In genomic region chr11:47948137-47948536, GRCh38 we compare ENCODE assay signal across 16 cellular contexts. TPM values are rescaled to one million over a fixed set of nuclear protein-coding genes. Genes with fewer than 3 reads are reported as not detected.
DNase-seq lines count a peak whose midpoint lies in the region; ATAC-seq, FAIRE-seq and TF ChIP-seq lines count a peak whose summit lies in the region.
"Had no signal": no experiment of that assay in that cellular context is flagged by ENCODE, and none has a peak within 500 bp of the region (broad histone marks: within the 10 kb centered on the region; RNA-seq: fewer than 3 reads in every experiment).

No MANE protein-coding gene starts in this region.

- no peaks in the 10 kb centered on the region for H3K27me3 ChIP-seq in CD4-positive, alpha-beta T cell (ENCODE audit: control insufficient read depth, insufficient read depth, low read length)
- H3K27me3 ChIP-seq: stomach had no signal

- no peak overlapping the region for H3K27ac ChIP-seq in CD4-positive, alpha-beta T cell (ENCODE audit: low read depth, low read length)
- peak overlapping the region; percentile 83; the same call in 1 of the 2 replicates for H3K27ac ChIP-seq in RWPE1

- no peak for FAIRE-seq in HTR-8/SVneo (lab: Jason Lieb, UNC)
- FAIRE-seq: H54 had no signal

- DNase-seq in AG20443 (ENCODE audit: low spot score) (peak; percentile 32), RWPE1 (ENCODE audit: low spot score) (no peak), islet precursor cell (peak; percentile 67), HTR-8/SVneo (ENCODE audit: insufficient read length, low spot score) (no peak)
- no peak for DNase-seq in CD4-positive, alpha-beta T cell
- DNase-seq: activated CD8-positive, alpha-beta memory T cell treated with anti-CD3 and anti-CD28 coated beads, Interleukin-2, amount 50 U/mL, for 48 hours; Caco-2; left colon; NCI-H187; NCI-H526 treated with DMSO at 0.1 percent for 48 hours; nephron progenitor cell; stomach had no signal

- no peaks in the 10 kb centered on the region for H3K27me3 Mint-ChIP-seq in CD4-positive, alpha-beta T cell

- no peak for ATAC-seq in CD4-positive, alpha-beta T cell (ENCODE audit: poor library complexity)
- ATAC-seq in HG03460 (IDR thresholded peaks at IDR 0.05; ENCODE audit: unreplicated experiment): no peak
- no peak for ATAC-seq in GM21619 (IDR thresholded peaks at IDR 0.05; ENCODE audit: unreplicated experiment)
- no peak for ATAC-seq in HG03442 (IDR thresholded peaks at IDR 0.05; ENCODE audit: unreplicated experiment)
- ATAC-seq: left colon had no signal

- H3K4me3 Mint-ChIP-seq in CD4-positive, alpha-beta T cell: no peak overlapping the region
- H3K4me3 Mint-ChIP-seq: nephron progenitor cell had no signal

- no peaks in the 10 kb centered on the region for H3K9me3 Mint-ChIP-seq in CD4-positive, alpha-beta T cell
- H3K9me3 Mint-ChIP-seq: nephron progenitor cell had no signal

- intact Hi-C loops in CD4-positive, alpha-beta T cell (cut with DNase I, micrococcal nuclease): no loop called here

- CTCF ChIA-PET in CD4-positive, alpha-beta T cell (lab: Charles Lee): interaction anchor here (2.0 kb wide), 1 partner anchor 14 kb away, joined by 4 read pairs; no protein-coding TSS in a partner anchor
- CTCF ChIA-PET in RWPE1 (lab: Yijun Ruan, JAX): interaction anchor here (0.7 kb wide), 1 partner anchor 1972 kb away, joined by 3 read pairs; no protein-coding TSS in a partner anchor

- no peaks in the 10 kb centered on the region for H3K9me3 ChIP-seq in CD4-positive, alpha-beta T cell (ENCODE audit: control insufficient read depth, low read length)
- H3K9me3 ChIP-seq: Caco-2, stomach had no signal

- H3K36me3 Mint-ChIP-seq in CD4-positive, alpha-beta T cell (ENCODE audit: low read depth): no peaks in the 10 kb centered on the region

- POLR2A ChIA-PET in CD4-positive, alpha-beta T cell (lab: Charles Lee): no interaction called here
- POLR2A ChIA-PET in RWPE1 (lab: Yijun Ruan, JAX; ENCODE audit: low non-redundant PET): no interaction called here

- H3K27ac Mint-ChIP-seq in CD4-positive, alpha-beta T cell: peak overlapping the region; percentile 42
- H3K27ac Mint-ChIP-seq: nephron progenitor cell had no signal

- TF ChIP-seq CTCF in CD4-positive, alpha-beta T cell (IDR thresholded peaks at IDR 0.05): no peak
- no peak for TF ChIP-seq CTCF in RWPE1 (conservative IDR thresholded peaks at IDR 0.05; ENCODE audit: low read depth)

- H3K4me1 Mint-ChIP-seq in CD4-positive, alpha-beta T cell (ENCODE audit: low read depth): peaks cover 24% of the 10 kb centered on the region

RNA-seq across cellular contexts. Expression of gene PTPRJ, which starts 32.2 kb away (rescaled TPM):
- 10 to 100 TPM; 26.6 to 28.9 TPM for total RNA-seq in CD4-positive, alpha-beta T cell

Comparison
In these comparisons a context has a peak if more than half of its experiments do, and no peak if none do; other contexts are left out.
1. DNase-seq: peak in AG20443 (single experiment) and islet precursor cell (single experiment); none in CD4-positive, alpha-beta T cell (0 of 10), RWPE1 (single experiment) and HTR-8/SVneo (single experiment).